19 cellular contexts compared by ENCODE assay signal in the genomic region with DNA sequence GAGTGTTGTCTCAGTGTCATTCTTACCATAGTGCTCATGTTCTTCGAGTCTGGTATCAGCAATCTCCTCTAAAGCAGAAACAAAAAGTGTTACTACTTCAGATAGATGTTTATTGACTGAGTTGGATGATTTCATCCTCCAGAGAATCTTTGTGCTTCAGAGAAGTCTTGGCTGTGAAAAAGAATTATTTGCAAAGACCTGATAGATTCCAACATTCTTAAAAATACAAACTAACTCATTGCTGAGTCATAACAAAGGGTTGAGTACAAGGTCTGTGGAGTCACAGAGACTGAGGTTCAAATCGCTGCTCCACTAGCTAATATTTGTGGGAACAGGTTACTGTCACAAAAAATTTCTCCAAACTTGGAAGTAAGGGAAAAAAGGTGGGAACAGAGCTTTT. TPM values are rescaled to one million over a fixed set of nuclear protein-coding genes. Genes with fewer than 3 reads are reported as not detected.
DNase-seq lines count a peak whose midpoint lies in the region; ATAC-seq and TF ChIP-seq lines count a peak whose summit lies in the region.
"Had no signal": no experiment of that assay in that cellular context is flagged by ENCODE, and none has a peak within 500 bp of the region (broad histone marks: within the 10 kb centered on the region; RNA-seq: fewer than 3 reads in every experiment).

No MANE protein-coding gene starts in this region.

- no peaks in the 10 kb centered on the region for H4K20me1 ChIP-seq in MM.1S (ENCODE audit: insufficient read depth, low read length)

- H3K9me2 ChIP-seq in MM.1S (replicated peaks; ENCODE audit: insufficient read depth, low read length), result no peaks in the 10 kb centered on the region

- 88% methylated on average over 1 of the region's 2 CpGs for WGBS in mesenchymal stem cell

- H3K36me3 ChIP-seq in MM.1S (replicated peaks; ENCODE audit: insufficient read depth, low read length) (no peaks in the 10 kb centered on the region), mesenchymal stem cell (ENCODE audit: control insufficient read depth in 1 of 2, insufficient read depth in 2 of 2, low read depth in 1 of 2, low read length in 2 of 2) (no peaks in the 10 kb centered on the region)
- H3K36me3 ChIP-seq: stomach, uterus had no signal

- H2AFZ ChIP-seq in MM.1S (ENCODE audit: low read length) (no peak overlapping the region), mesenchymal stem cell (ENCODE audit: low read depth, low read length) (no peak overlapping the region)
- H2AFZ ChIP-seq: PC-9 had no signal

- no peaks in the 10 kb centered on the region for H3K79me1 ChIP-seq in mesenchymal stem cell (replicated peaks; ENCODE audit: low read length, poor library complexity, severe bottlenecking)

- no peaks in the 10 kb centered on the region for H3F3A ChIP-seq in MM.1S (ENCODE audit: insufficient read depth, low read length)

- H3K23ac ChIP-seq in mesenchymal stem cell (ENCODE audit: low read length in 2 of 2), result no peak overlapping the region

- no peak overlapping the region for H4K8ac ChIP-seq in mesenchymal stem cell (ENCODE audit: low read length)

- H3K9me3 ChIP-seq in MM.1S (replicated peaks; ENCODE audit: insufficient read depth, low read length) (no peaks in the 10 kb centered on the region), mesenchymal stem cell (ENCODE audit: control insufficient read depth, low read length) (peaks cover 6% of the 10 kb centered on the region)

- H3K4me1 ChIP-seq in MM.1S (ENCODE audit: low read length), result no peaks in the 10 kb centered on the region
- no peaks in the 10 kb centered on the region for H3K4me1 ChIP-seq in mesenchymal stem cell (ENCODE audit: control insufficient read depth, insufficient read depth, low read depth, low read length)
- H3K4me1 ChIP-seq: stomach, uterus had no signal

- H3K27me3 ChIP-seq in MM.1S (replicated peaks; ENCODE audit: insufficient read depth, low read length) (no peaks in the 10 kb centered on the region), mesenchymal stem cell (ENCODE audit: control insufficient read depth in 1 of 2, insufficient read depth in 1 of 2, low read length in 2 of 2) (no peaks in the 10 kb centered on the region)
- H3K27me3 ChIP-seq: stomach, uterus had no signal

- no peak overlapping the region for H4K91ac ChIP-seq in mesenchymal stem cell (ENCODE audit: low read length)

- H3K4ac ChIP-seq in mesenchymal stem cell (ENCODE audit: low read depth in 1 of 2, low read length in 2 of 2), result no peak overlapping the region

- no peak overlapping the region for H2AK5ac ChIP-seq in mesenchymal stem cell (ENCODE audit: low read length, severe bottlenecking)

- no peak overlapping the region for H2BK12ac ChIP-seq in mesenchymal stem cell (ENCODE audit: low read length in 2 of 2)

- no peak overlapping the region for H2BK120ac ChIP-seq in mesenchymal stem cell (ENCODE audit: low read depth, low read length)

- no peak for TF ChIP-seq CTCF in AG10803 (conservative IDR thresholded peaks at IDR 0.05; ENCODE audit: low read length)
- no peak for TF ChIP-seq CTCF in MM.1S (IDR thresholded peaks at IDR 0.05; ENCODE audit: low read length)
- no peak for TF ChIP-seq CTCF in cardiac fibroblast (IDR thresholded peaks at IDR 0.05; ENCODE audit: low read depth, low read length)
- TF ChIP-seq CTCF in GM13976 (IDR thresholded peaks at IDR 0.05; ENCODE audit: borderline replicate concordance, control extremely low read depth, extremely low read depth, insufficient read depth, missing control alignments), result no peak

- H3K4me3 ChIP-seq in AG10803 (ENCODE audit: low read length) (no peak overlapping the region), MM.1S (ENCODE audit: low read length) (no peak overlapping the region), cardiac fibroblast (replicated peaks in 1 of 2; ENCODE audit: low read depth in 2 of 2, low read length in 2 of 2) (no peak overlapping the region), mesenchymal stem cell (ENCODE audit: insufficient read depth in 1 of 2, low read depth in 1 of 2, low read length in 2 of 2) (no peak overlapping the region)
- H3K4me3 ChIP-seq: coronary artery, PC-9, stomach, uterus had no signal

- no peak overlapping the region for H3K18ac ChIP-seq in mesenchymal stem cell (ENCODE audit: low read depth in 1 of 2, low read length in 2 of 2)

- no peak overlapping the region for H2BK5ac ChIP-seq in mesenchymal stem cell (ENCODE audit: low read depth, low read length, poor library complexity, severe bottlenecking)

- H3K14ac ChIP-seq in mesenchymal stem cell (ENCODE audit: low read length in 2 of 2), result no peak overlapping the region

- H3K27ac ChIP-seq in MM.1S (ENCODE audit: low read length) (no peak overlapping the region), mesenchymal stem cell (ENCODE audit: low read length, poor library complexity, severe bottlenecking) (peak overlapping the region; percentile 75)
- H3K27ac ChIP-seq: coronary artery, PC-9, stomach, uterus had no signal

- H3K79me2 ChIP-seq in MM.1S (ENCODE audit: low read length), result no peaks in the 10 kb centered on the region

- H3K4me2 ChIP-seq in MM.1S (ENCODE audit: low read depth, low read length) (no peak overlapping the region), mesenchymal stem cell (ENCODE audit: low read length, poor library complexity, severe bottlenecking) (no peak overlapping the region)
- H3K4me2 ChIP-seq: PC-9 had no signal

- ATAC-seq in GM19351 (IDR thresholded peaks at IDR 0.05; ENCODE audit: unreplicated experiment), result no peak
- ATAC-seq: activated CD8-positive, alpha-beta T cell treated with anti-CD3 and anti-CD28 coated beads for 36 hours; HepG2 had no signal

- H3K9ac ChIP-seq in MM.1S (ENCODE audit: low read length), result no peak overlapping the region
- H3K9ac ChIP-seq in mesenchymal stem cell (ENCODE audit: low read length), result no peak overlapping the region

- in situ Hi-C loops in GM13976 (cut with MboI; ENCODE audit: low sequenced_read_pairs, unreplicated experiment) (no loop called here), ACHN (cut with HindIII; ENCODE audit: low pct_ligation_motif_present, low pct_unique_long_range_greater_than_20kb, low sequenced_read_pairs) (no loop called here)

- no peak overlapping the region for H2BK15ac ChIP-seq in mesenchymal stem cell (ENCODE audit: low read depth, poor library complexity, severe bottlenecking)

- DNase-seq in AG10803 (ENCODE audit: low read depth) (peak; percentile 63), MM.1S (peak; percentile 3), cardiac fibroblast (ENCODE audit: low read depth in 2 of 2) (peak; percentile 25 to 70), mesenchymal stem cell (peak; percentile 8), GM13976 (ENCODE audit: low spot score) (no peak), DMS53 (lab: John Stamatoyannopoulos, UW) (no peak), ACHN (no peak)
- DNase-seq: activated CD8-positive, alpha-beta T cell treated with anti-CD3 and anti-CD28 coated beads for 36 hours; hippocampal formation; MV-4-11; NCI-H2107; NCI-H69; PC-9; stomach; uterus had no signal

RNA-seq across cellular contexts. Expression of a gene that starts 9.0 kb away (rescaled TPM):
- polyA plus RNA-seq in mesenchymal stem cell (2013, experiment 1 of 2), result not detected
- not detected for polyA plus RNA-seq in mesenchymal stem cell (2013, experiment 2 of 2)
- polyA plus RNA-seq: BJ, HepG2 had no signal

Comparison
In these comparisons a context has a peak if more than half of its experiments do, and no peak if none do; other contexts are left out.
1. DNase-seq: peak in AG10803 (single experiment), MM.1S (single experiment), cardiac fibroblast (2 of 2) and mesenchymal stem cell (single experiment); none in GM13976 (single experiment), DMS53 (single experiment) and ACHN (single experiment).